ENCODE assay signal across 14 cellular contexts in genomic region chr18:60846396-60846795, GRCh38.
DNase-seq lines count a peak whose midpoint lies in the region; ATAC-seq, FAIRE-seq and TF ChIP-seq lines count a peak whose summit lies in the region.
"Had no signal": no experiment of that assay in that cellular context is flagged by ENCODE, and none has a peak within 500 bp of the region (broad histone marks: within the 10 kb centered on the region; RNA-seq: fewer than 3 reads in every experiment).

No MANE protein-coding gene starts in this region.

- H2BK120ac ChIP-seq in H1 (replicated peaks; ENCODE audit: low read depth, low read length) (no peak overlapping the region), neuronal stem cell (ENCODE audit: low read depth, low read length) (no peak overlapping the region)

- H3K4me1 ChIP-seq in OCI-LY1 (ENCODE audit: insufficient read depth, low read length, severe bottlenecking) (peaks cover 23% of the 10 kb centered on the region), H1 (replicated peaks in 1 of 4; ENCODE audit: control insufficient read depth in 3 of 4, insufficient read depth in 4 of 4, low read length in 3 of 4) (peaks cover 0 to 5% (median 0%) of the 10 kb centered on the region in 4 experiments; a peak in 1 of 7 replicates), neuronal stem cell (ENCODE audit: control insufficient read depth in 2 of 2, insufficient read depth in 1 of 2, low read depth in 1 of 2, low read length in 2 of 2) (no peaks in the 10 kb centered on the region), small intestine (ENCODE audit: control insufficient read depth in 2 of 2, insufficient read depth in 1 of 2, low read depth in 1 of 2, low read length in 1 of 2) (no peaks in the 10 kb centered on the region)

- H3K79me1 ChIP-seq in H1 (ENCODE audit: low read depth, low read length) (no peaks in the 10 kb centered on the region), neuronal stem cell (ENCODE audit: low read depth, low read length) (no peaks in the 10 kb centered on the region)

- no peak overlapping the region for H3K14ac ChIP-seq in H1 (ENCODE audit: insufficient read length)
- H3K14ac ChIP-seq in neuronal stem cell (ENCODE audit: low read length), result no peak overlapping the region

- H4K20me1 ChIP-seq in OCI-LY1 (ENCODE audit: insufficient read depth, low read length) (no peaks in the 10 kb centered on the region), H1 (replicated peaks in 1 of 2; ENCODE audit: control insufficient read depth in 1 of 2, insufficient read depth in 2 of 2, low read length in 2 of 2) (no peaks in the 10 kb centered on the region)

- TF ChIP-seq RAD21 in H1 (IDR thresholded peaks at IDR 0.05 in 1 of 2, conservative IDR thresholded peaks at IDR 0.05 in 1 of 2; ENCODE audit: low read depth in 2 of 2, low read length in 2 of 2), result no peak

- H2AK5ac ChIP-seq in H1 (ENCODE audit: low read depth, low read length) (no peak overlapping the region), neuronal stem cell (ENCODE audit: low read depth, low read length) (no peak overlapping the region)

- no peak for TF ChIP-seq POLR2A in H1 (IDR thresholded peaks at IDR 0.05; ENCODE audit: control extremely low read depth in 1 of 2, low read depth in 2 of 2, low read length in 2 of 2)

- H2BK5ac ChIP-seq in H1 (ENCODE audit: low read depth, low read length), result no peak overlapping the region
- no peak overlapping the region for H2BK5ac ChIP-seq in neuronal stem cell (ENCODE audit: low read length)

- H3K18ac ChIP-seq in H1 (ENCODE audit: extremely low read depth, low read length), result no peak overlapping the region
- no peak overlapping the region for H3K18ac ChIP-seq in neuronal stem cell (ENCODE audit: low read length)

- no peak overlapping the region for H3K4me3 ChIP-seq in OCI-LY1 (ENCODE audit: low read depth, low read length, poor library complexity, severe bottlenecking)
- no peak overlapping the region for H3K4me3 ChIP-seq in H1 (ENCODE audit: extremely low read depth in 1 of 4, insufficient read depth in 2 of 4, low read depth in 3 of 4, low read length in 4 of 4)
- no peak overlapping the region for H3K4me3 ChIP-seq in neuronal stem cell (ENCODE audit: low read length in 2 of 2)
- no peak overlapping the region for H3K4me3 ChIP-seq in small intestine (ENCODE audit: low read depth in 1 of 2, low read length in 2 of 2)
- H3K4me3 ChIP-seq: GM23248 had no signal

- H2BK12ac ChIP-seq in H1 (ENCODE audit: low read depth, low read length) (no peak overlapping the region), neuronal stem cell (ENCODE audit: low read length) (no peak overlapping the region)

- POLR2A ChIA-PET in H1 (lab: Charles Lee; ENCODE audit: partially characterized antibody), result no interaction called here

- no peak for TF ChIP-seq EP300 in H1 (IDR thresholded peaks at IDR 0.05; ENCODE audit: borderline replicate concordance in 1 of 2, low read depth in 2 of 2, low read length in 2 of 2)

- no peak overlapping the region for H3K4me2 ChIP-seq in OCI-LY1 (ENCODE audit: low read length)
- H3K4me2 ChIP-seq in H1 (ENCODE audit: insufficient read depth in 1 of 2, low read depth in 2 of 2, low read length in 2 of 2), result no peak overlapping the region
- no peak overlapping the region for H3K4me2 ChIP-seq in neuronal stem cell (ENCODE audit: insufficient read depth, low read length, poor library complexity, severe bottlenecking)

- H3K23ac ChIP-seq in H1 (ENCODE audit: insufficient read length) (no peak overlapping the region), neuronal stem cell (ENCODE audit: low read depth, low read length, poor library complexity) (no peak overlapping the region)

- H2AFZ ChIP-seq in OCI-LY1 (ENCODE audit: low read length) (peak overlapping the region; percentile 8; the same call in 1 of the 2 replicates), H1 (ENCODE audit: low read length) (0 out of 2 replicates have a peak overlapping the region, but pooled peaks have one; percentile 31), neuronal stem cell (ENCODE audit: low read length) (peak overlapping the region; percentile 65)
- H2AFZ ChIP-seq: GM23248 had no signal

- no peak for TF ChIP-seq CTCF in D721Med (IDR thresholded peaks at IDR 0.05; ENCODE audit: insufficient read depth, missing control alignments)
- no peak for TF ChIP-seq CTCF in OCI-LY1 (IDR thresholded peaks at IDR 0.05; ENCODE audit: low read length)
- TF ChIP-seq CTCF in H1 (IDR thresholded peaks at IDR 0.05; ENCODE audit: control extremely low read depth in 1 of 3, insufficient read depth in 1 of 3, low read depth in 1 of 3, low read length in 3 of 3), result no peak

- H2BK20ac ChIP-seq in H1 (ENCODE audit: low read length), result no peak overlapping the region

- no peaks in the 10 kb centered on the region for H3K9me2 ChIP-seq in OCI-LY1 (ENCODE audit: low read depth, low read length)

- H3K79me2 ChIP-seq in OCI-LY1 (ENCODE audit: insufficient read depth, low read length), result no peaks in the 10 kb centered on the region
- no peaks in the 10 kb centered on the region for H3K79me2 ChIP-seq in H1 (ENCODE audit: control insufficient read depth in 1 of 2, insufficient read depth in 2 of 2, low read length in 2 of 2)

- H3K56ac ChIP-seq in H1 (replicated peaks; ENCODE audit: insufficient read length, low read depth, low read length), result no peak overlapping the region

- no peak overlapping the region for H4K8ac ChIP-seq in H1 (ENCODE audit: extremely low read depth, insufficient read depth, low read length)
- H4K8ac ChIP-seq in neuronal stem cell (ENCODE audit: low read depth, low read length), result no peak overlapping the region

- CTCF ChIA-PET in H1 (lab: Charles Lee; ENCODE audit: partially characterized antibody), result interaction anchor here (1.6 kb wide), 1 partner anchor 20 kb away, joined by 4 read pairs; no protein-coding TSS in a partner anchor

- no peaks in the 10 kb centered on the region for H3K23me2 ChIP-seq in H1 (ENCODE audit: low read depth, low read length)

- H3K27me3 ChIP-seq in OCI-LY1 (ENCODE audit: insufficient read depth, low read length), result no peaks in the 10 kb centered on the region
- H3K27me3 ChIP-seq in H1 (replicated peaks in 1 of 4; ENCODE audit: control insufficient read depth in 3 of 4, extremely low read depth in 1 of 4, insufficient read depth in 3 of 4, low read length in 3 of 4), result no peaks in the 10 kb centered on the region
- H3K27me3 ChIP-seq in neuronal stem cell (ENCODE audit: control insufficient read depth in 3 of 3, insufficient read depth in 3 of 3, low read depth in 1 of 3, low read length in 3 of 3), result no peaks in the 10 kb centered on the region
- no peaks in the 10 kb centered on the region for H3K27me3 ChIP-seq in small intestine (ENCODE audit: control insufficient read depth in 2 of 2, insufficient read depth in 2 of 2, low read length in 2 of 2)

- no peak overlapping the region for H2BK15ac ChIP-seq in H1 (ENCODE audit: low read length)
- no peak overlapping the region for H2BK15ac ChIP-seq in neuronal stem cell (ENCODE audit: low read length)

- DNase-seq in D721Med (ENCODE audit: insufficient read length, low spot score), result no peak
- DNase-seq in H1 (ENCODE audit: low read depth in 1 of 2, low spot score in 2 of 2), result no peak
- no peak for DNase-seq in neuronal stem cell (ENCODE audit: low spot score)
- DNase-seq in small intestine, result no peak
- DNase-seq in head of caudate nucleus, result no peak
- DNase-seq: CD8-positive, alpha-beta T cell; COR-L47; GF-D8; GM23248; H7; IMR-90 had no signal

- FAIRE-seq in D721Med (lab: Jason Lieb, UNC) (peak; percentile 51), H1 (lab: Jason Lieb, UNC) (no peak), small intestine (lab: Jason Lieb, UNC) (no peak)

- WGBS in H1 (ENCODE audit: extremely low coverage in 1 of 2, insufficient coverage in 1 of 2, insufficient read length in 1 of 2, insufficient replicate concordance in 2 of 2, low coverage in 1 of 2, low lambda C conversion rate in 2 of 2, missing lambda C conversion rate in 1 of 2), 2 experiments, result 91% methylated on average over 6 of the region's 6 CpGs; no CpG with 5 or more reads in 1 of the 2 experiments
- no CpG with 5 or more reads among the region's 6 CpGs for WGBS in neuronal stem cell (ENCODE audit: extremely low coverage in 2 of 2, insufficient read length in 2 of 2, insufficient replicate concordance in 1 of 2), 2 donors
- WGBS in small intestine, 3 donors, result 71 to 88% (median 80%) methylated on average over 6 of the region's 6 CpGs

- no peak overlapping the region for H4K91ac ChIP-seq in H1 (replicated peaks; ENCODE audit: insufficient read length, low read length)
- no peak overlapping the region for H4K91ac ChIP-seq in neuronal stem cell (ENCODE audit: low read depth, low read length, poor library complexity)

- H3K9me3 ChIP-seq in OCI-LY1 (ENCODE audit: low read length), result 0 out of 2 replicates have a peak, but pooled peaks cover 2% of the 10 kb centered on the region
- H3K9me3 ChIP-seq in H1 (ENCODE audit: insufficient read depth in 2 of 2, low read depth in 1 of 2, low read length in 1 of 2), result no peaks in the 10 kb centered on the region
- H3K9me3 ChIP-seq in neuronal stem cell (replicated peaks in 1 of 2; ENCODE audit: control insufficient read depth in 2 of 2, insufficient read depth in 1 of 2, low read depth in 1 of 2, low read length in 2 of 2), result peaks cover 0 to 1% of the 10 kb centered on the region in 2 donors
- H3K9me3 ChIP-seq in small intestine (ENCODE audit: control insufficient read depth, low read depth), result no peaks in the 10 kb centered on the region

- no peak for ATAC-seq in GM21526 (IDR thresholded peaks at IDR 0.05; ENCODE audit: low FRiP score, unreplicated experiment)
- ATAC-seq: CD8-positive, alpha-beta T cell had no signal

- H3K9ac ChIP-seq in OCI-LY1 (ENCODE audit: low read length) (no peak overlapping the region), H1 (replicated peaks in 1 of 4; ENCODE audit: extremely low read depth in 1 of 4, low read depth in 3 of 4, low read length in 3 of 4) (no peak overlapping the region), neuronal stem cell (ENCODE audit: low read depth, low read length, poor library complexity) (no peak overlapping the region)
- H3K9ac ChIP-seq: GM23248 had no signal

- H3K27ac ChIP-seq in OCI-LY1 (ENCODE audit: low read depth, low read length, poor library complexity, severe bottlenecking) (no peak overlapping the region), H1 (ENCODE audit: low read depth, low read length) (no peak overlapping the region), neuronal stem cell (replicated peaks; ENCODE audit: low read length) (no peak overlapping the region), small intestine (ENCODE audit: low read depth in 1 of 2, low read length in 1 of 2) (no peak overlapping the region)
- H3K27ac ChIP-seq: C4-2B, GM23248 had no signal

- H3K4ac ChIP-seq in H1 (replicated peaks; ENCODE audit: insufficient read length, low read depth, low read length) (no peak overlapping the region), neuronal stem cell (ENCODE audit: low read length) (no peak overlapping the region)

- H4K5ac ChIP-seq in H1 (ENCODE audit: insufficient read length, low read depth, low read length), result no peak overlapping the region

- no peaks in the 10 kb centered on the region for H3F3A ChIP-seq in OCI-LY1 (ENCODE audit: insufficient read depth, low read length)

- H3K36me3 ChIP-seq in OCI-LY1 (ENCODE audit: insufficient read depth, low read length) (no peaks in the 10 kb centered on the region), H1 (ENCODE audit: control insufficient read depth in 2 of 4, insufficient read depth in 4 of 4, low read length in 3 of 4) (no peaks in the 10 kb centered on the region), neuronal stem cell (replicated peaks in 1 of 2; ENCODE audit: control insufficient read depth in 2 of 2, insufficient read depth in 2 of 2, low read length in 2 of 2) (no peaks in the 10 kb centered on the region), small intestine (ENCODE audit: control insufficient read depth in 2 of 2, insufficient read depth in 2 of 2, low read length in 2 of 2) (no peaks in the 10 kb centered on the region)

- intact Hi-C loops in head of caudate nucleus (cut with DNase I), result no loop called here

Comparison
In these comparisons a context has a peak if more than half of its experiments do, and no peak if none do; other contexts are left out.
1. H2AFZ ChIP-seq: peak in every context shown above with its lines; median percentile 65 in neuronal stem cell; 31 in H1; 8 in OCI-LY1.